In the genomic region with DNA sequence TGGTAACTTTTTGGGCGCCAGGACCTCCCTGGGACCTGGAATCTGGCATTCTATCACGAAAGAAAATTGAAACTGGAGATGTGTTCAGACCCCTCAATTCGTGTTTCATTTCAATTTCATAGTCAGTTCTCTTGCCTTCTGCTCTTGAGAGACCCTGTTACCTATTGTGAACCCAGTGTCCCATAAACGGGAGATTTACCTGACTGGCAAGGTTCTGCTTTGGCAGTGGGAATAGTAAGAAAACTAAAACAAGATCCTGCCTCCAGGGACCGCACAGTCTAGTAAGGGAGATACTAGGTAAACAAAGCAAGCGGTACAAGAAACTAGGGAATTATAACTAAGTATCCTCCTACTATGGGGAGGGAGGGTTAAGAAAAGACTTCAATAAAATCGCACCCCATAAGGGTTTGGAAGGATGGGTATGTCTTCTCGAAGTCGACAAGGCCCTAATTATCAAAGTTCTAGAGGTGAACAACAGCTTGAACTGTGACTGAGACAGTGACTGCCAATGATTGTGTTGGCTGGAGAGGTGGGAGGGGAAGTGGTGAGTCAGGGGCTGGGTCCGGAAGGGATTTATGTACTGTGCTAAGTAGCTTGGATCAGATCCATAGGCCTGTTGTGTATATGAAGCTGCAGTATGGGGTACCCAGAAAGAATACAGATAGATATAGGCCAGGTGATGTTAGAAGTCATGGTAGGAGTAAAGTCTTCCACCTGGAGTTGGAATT, we compare ENCODE assay signal across 2 cellular contexts.
TF ChIP-seq lines count a peak whose summit lies in the region.

No MANE protein-coding gene starts in this region.

TF ChIP-seq in IMR-90, 13 proteins besides CTCF, POLR2A, EP300 and RAD21:
- TF ChIP-seq USF2 (IDR thresholded peaks at IDR 0.05; ENCODE audit: low read depth, low read length) (no peak), CEBPB (IDR thresholded peaks at IDR 0.05; ENCODE audit: low read depth, low read length) (no peak), MAZ (IDR thresholded peaks at IDR 0.05; ENCODE audit: borderline replicate concordance, low read depth, low read length) (no peak), CHD1 (IDR thresholded peaks at IDR 0.05; ENCODE audit: low read depth, low read length) (no peak), NFE2L2 (IDR thresholded peaks at IDR 0.05; ENCODE audit: low read depth, low read length) (no peak), FOS (IDR thresholded peaks at IDR 0.05; ENCODE audit: low read depth, low read length) (no peak), MXI1 (IDR thresholded peaks at IDR 0.05; ENCODE audit: borderline replicate concordance, low read depth, low read length) (no peak), MAFK (IDR thresholded peaks at IDR 0.05; ENCODE audit: low read depth, low read length) (no peak), BHLHE40 (IDR thresholded peaks at IDR 0.05; ENCODE audit: low read depth, low read length) (no peak), ELK1 (IDR thresholded peaks at IDR 0.05; ENCODE audit: borderline replicate concordance, low read depth, low read length) (no peak), RFX5 (IDR thresholded peaks at IDR 0.05; ENCODE audit: low read depth, low read length) (no peak), RCOR1 (IDR thresholded peaks at IDR 0.05; ENCODE audit: insufficient replicate concordance, low read length) (no peak), SMC3 (IDR thresholded peaks at IDR 0.05; ENCODE audit: low read depth, low read length) (no peak)

TF ChIP-seq in liver, 16 proteins besides CTCF, POLR2A, EP300 and RAD21:
- TF ChIP-seq TAF1 (conservative IDR thresholded peaks at IDR 0.05): peak; percentile 55
- TF ChIP-seq YY1 (IDR thresholded peaks at IDR 0.05): no peak
- TF ChIP-seq HNF4A (conservative IDR thresholded peaks at IDR 0.05): peak in 1 of 2 donors; percentile 22
- peak; percentile 8 for TF ChIP-seq ATF3 (IDR thresholded peaks at IDR 0.05)
- peak in 1 of 2 donors; percentile 48 for TF ChIP-seq JUND (IDR thresholded peaks at IDR 0.05)
